1 cellular context compared by ENCODE assay signal in genomic region chr11:66274219-66274618, GRCh38.
TF ChIP-seq lines count a peak whose summit lies in the region.

No MANE protein-coding gene starts in this region.

TF ChIP-seq in HepG2, 621 proteins besides CTCF, POLR2A, EP300 and RAD21:
- TF ChIP-seq RBFOX2 (IDR thresholded peaks at IDR 0.05; ENCODE audit: low read depth, low read length) (0 out of 2 replicates have a peak, but pooled peaks have one; percentile 16), PHF8 (CRISPR knock-in tag; IDR thresholded peaks at IDR 0.05) (no peak), ZNF317 (CRISPR knock-in tag; IDR thresholded peaks at IDR 0.05) (no peak), HOXD1 (CRISPR knock-in tag; IDR thresholded peaks at IDR 0.05) (no peak), MED8 (CRISPR knock-in tag; IDR thresholded peaks at IDR 0.05; ENCODE audit: insufficient replicate concordance) (no peak), KAT7 (CRISPR knock-in tag; IDR thresholded peaks at IDR 0.05; ENCODE audit: borderline replicate concordance) (no peak)
